Comparison of ENCODE assay signal across 21 cellular contexts in the genomic region with DNA sequence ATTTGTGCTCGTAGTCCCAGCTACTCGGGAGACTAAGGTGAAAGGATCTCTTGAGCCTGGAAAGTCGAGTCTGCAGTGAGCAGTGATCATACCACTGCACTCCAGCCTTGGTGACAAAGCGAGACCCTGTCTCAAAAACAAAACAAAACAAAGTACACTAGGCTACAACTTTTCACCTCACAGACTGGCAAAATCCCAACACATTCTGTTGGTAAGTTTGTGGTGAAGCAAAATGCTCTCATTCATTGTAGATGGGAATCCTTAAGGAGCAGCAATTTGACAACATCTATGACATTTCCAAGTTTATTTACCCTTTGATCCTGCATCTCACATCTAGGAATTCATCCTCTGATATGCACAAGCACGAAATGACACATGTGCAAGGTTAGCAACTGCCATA. TPM values are rescaled to one million over a fixed set of nuclear protein-coding genes. Genes with fewer than 3 reads are reported as not detected.
A peak's percentile ranks its signal among the peaks of the same experiment; 100 is the strongest.
DNase-seq lines count a peak whose midpoint lies in the region; ATAC-seq, FAIRE-seq and TF ChIP-seq lines count a peak whose summit lies in the region.
"Had no signal": no experiment of that assay in that cellular context is flagged by ENCODE, and none has a peak within 500 bp of the region (broad histone marks: within the 10 kb centered on the region; RNA-seq: fewer than 3 reads in every experiment).

No MANE protein-coding gene starts in this region.

- H3K4me1 ChIP-seq in HepG2 (ENCODE audit: insufficient read depth, low read length): peaks cover 78% of the 10 kb centered on the region
- H3K4me1 ChIP-seq in right lobe of liver: peaks cover 0 to 39% (median 4%) of the 10 kb centered on the region in 4 donors
- H3K4me1 ChIP-seq in H1 (replicated peaks in 1 of 4; ENCODE audit: control insufficient read depth in 3 of 4, insufficient read depth in 4 of 4, low read length in 3 of 4): peaks cover 0 to 12% (median 6%) of the 10 kb centered on the region in 4 experiments; a peak in 3 of 7 replicates
- H3K4me1 ChIP-seq: BLaER1 had no signal

- no peak overlapping the region for H4K5ac ChIP-seq in H1 (ENCODE audit: insufficient read length, low read depth, low read length)

- H2AK5ac ChIP-seq in H1 (ENCODE audit: low read depth, low read length): no peak overlapping the region

- no peaks in the 10 kb centered on the region for H3K9me3 ChIP-seq in HepG2 (ENCODE audit: low read length)
- H3K9me3 ChIP-seq in right lobe of liver: no peaks in the 10 kb centered on the region
- no peaks in the 10 kb centered on the region for H3K9me3 ChIP-seq in H1 (ENCODE audit: insufficient read depth in 2 of 2, low read depth in 1 of 2, low read length in 1 of 2)
- H3K9me3 ChIP-seq: BLaER1 had no signal

- TF ChIP-seq POLR2A in HepG2 (IDR thresholded peaks at IDR 0.05; ENCODE audit: insufficient read depth in 1 of 2, low read depth in 2 of 2, low read length in 2 of 2): no peak
- no peak for TF ChIP-seq POLR2A in right lobe of liver (IDR thresholded peaks at IDR 0.05)
- TF ChIP-seq POLR2A in H1 (IDR thresholded peaks at IDR 0.05; ENCODE audit: control extremely low read depth in 1 of 2, low read depth in 2 of 2, low read length in 2 of 2): no peak

- TF ChIP-seq EP300 in HepG2 (IDR thresholded peaks at IDR 0.05; ENCODE audit: low read depth in 2 of 2, low read length in 2 of 2) (no peak), HepG2 (CRISPR knock-in tag; IDR thresholded peaks at IDR 0.05; ENCODE audit: borderline replicate concordance) (no peak), H1 (IDR thresholded peaks at IDR 0.05; ENCODE audit: borderline replicate concordance in 1 of 2, low read depth in 2 of 2, low read length in 2 of 2) (no peak)

- in situ Hi-C loops in HepG2 (cut with HindIII; ENCODE audit: extremely low pct_ligation_motif_present, low pct_unique_long_range_greater_than_20kb): no loop called here

- H3K4me2 ChIP-seq in HepG2 (ENCODE audit: low read depth, low read length): peak overlapping the region; percentile 30; the same call in 1 of the 2 replicates
- H3K4me2 ChIP-seq in H1 (ENCODE audit: insufficient read depth in 1 of 2, low read depth in 2 of 2, low read length in 2 of 2): peak overlapping the region in 1 of 2 experiments; percentile 28; a peak in 2 of 4 replicates
- H3K4me2 ChIP-seq: BLaER1 had no signal

- ATAC-seq in HepG2: no peak
- ATAC-seq in right lobe of liver: no peak
- no peak for ATAC-seq in SK-N-SH treated with all-trans-retinoic acid at 6 μM for 48 hours
- ATAC-seq: CD8-positive, alpha-beta T cell; GM12878 had no signal

- TF ChIP-seq RAD21 in HepG2 (CRISPR knock-in tag; IDR thresholded peaks at IDR 0.05): no peak
- TF ChIP-seq RAD21 in H1 (IDR thresholded peaks at IDR 0.05 in 1 of 2, conservative IDR thresholded peaks at IDR 0.05 in 1 of 2; ENCODE audit: low read depth in 2 of 2, low read length in 2 of 2): no peak

- H3K79me2 ChIP-seq in HepG2 (ENCODE audit: insufficient read depth, low read length) (no peaks in the 10 kb centered on the region), H1 (ENCODE audit: control insufficient read depth in 1 of 2, insufficient read depth in 2 of 2, low read length in 2 of 2) (no peaks in the 10 kb centered on the region)

- H2BK12ac ChIP-seq in H1 (ENCODE audit: low read depth, low read length): no peak overlapping the region

- H2BK120ac ChIP-seq in H1 (replicated peaks; ENCODE audit: low read depth, low read length): no peak overlapping the region

- no peak overlapping the region for H3K23ac ChIP-seq in H1 (ENCODE audit: insufficient read length)

- H2AFZ ChIP-seq in HepG2 (ENCODE audit: low read length) (no peak overlapping the region), H1 (ENCODE audit: low read length) (peak overlapping the region; percentile 18; the same call in 1 of the 2 replicates)

- no peak overlapping the region for H3K14ac ChIP-seq in H1 (ENCODE audit: insufficient read length)

- BruUV-seq in HepG2 (replicated peaks; lab: Mats Ljungman, UMichigan): no TSS peak

- H3K79me1 ChIP-seq in H1 (ENCODE audit: low read depth, low read length): no peaks in the 10 kb centered on the region

- TF ChIP-seq CTCF in HepG2 (CRISPR knock-in tag; IDR thresholded peaks at IDR 0.05) (no peak), right lobe of liver (IDR thresholded peaks at IDR 0.05) (no peak), H1 (IDR thresholded peaks at IDR 0.05; ENCODE audit: control extremely low read depth in 1 of 3, insufficient read depth in 1 of 3, low read depth in 1 of 3, low read length in 3 of 3) (no peak)

- H3K36me3 ChIP-seq in HepG2 (replicated peaks in 1 of 2; ENCODE audit: control insufficient read depth in 1 of 2, insufficient read depth in 2 of 2, low read length in 2 of 2): no peaks in the 10 kb centered on the region
- H3K36me3 ChIP-seq in right lobe of liver: no peaks in the 10 kb centered on the region
- H3K36me3 ChIP-seq in H1 (ENCODE audit: control insufficient read depth in 2 of 4, insufficient read depth in 4 of 4, low read length in 3 of 4): no peaks in the 10 kb centered on the region
- H3K36me3 ChIP-seq: BLaER1 had no signal

- H3K18ac ChIP-seq in H1 (ENCODE audit: extremely low read depth, low read length): no peak overlapping the region; the same call in 1 of the 2 replicates

- no peak overlapping the region for H4K91ac ChIP-seq in H1 (replicated peaks; ENCODE audit: insufficient read length, low read length)

- FAIRE-seq in HepG2 (lab: Jason Lieb, UNC): peak; percentile 69
- no peak for FAIRE-seq in H1 (lab: Jason Lieb, UNC)
- FAIRE-seq: GM12878, GM19239, HTR-8/SVneo had no signal

- H3K4ac ChIP-seq in H1 (replicated peaks; ENCODE audit: insufficient read length, low read depth, low read length): no peak overlapping the region

- POLR2A ChIA-PET in HepG2 (lab: Yijun Ruan, JAX): interaction anchor here (4.3 kb wide), 1 partner anchor 17 kb away, joined by 62 read pairs; no protein-coding TSS in a partner anchor
- POLR2A ChIA-PET in H1 (lab: Charles Lee; ENCODE audit: partially characterized antibody): no interaction called here

- H4K8ac ChIP-seq in H1 (ENCODE audit: extremely low read depth, insufficient read depth, low read length): no peak overlapping the region

- H3K9ac ChIP-seq in HepG2 (ENCODE audit: insufficient read depth, low read depth, low read length) (peak overlapping the region; percentile 25; the same call in 1 of the 2 replicates), H1 (replicated peaks in 1 of 4; ENCODE audit: extremely low read depth in 1 of 4, low read depth in 3 of 4, low read length in 3 of 4) (no peak overlapping the region)
- H3K9ac ChIP-seq: BLaER1 had no signal

- DNase-seq in HepG2 (ENCODE audit: low spot score) (no peak), right lobe of liver (no peak), astrocyte of the hippocampus (ENCODE audit: low read depth, low spot score) (peak; percentile 77), H1 (ENCODE audit: low read depth in 1 of 2, low spot score in 2 of 2) (no peak), renal cortical epithelial cell (ENCODE audit: low read depth) (peak; percentile 68), HT-29 (ENCODE audit: low spot score) (no peak), KG1 (lab: John Stamatoyannopoulos, UW) (no peak)
- DNase-seq: Calu3; CD8-positive, alpha-beta T cell; DMS79 treated with DMSO at 0.1 percent for 48 hours; EL; H7 had no signal

- H3K27ac ChIP-seq in HepG2 (ENCODE audit: extremely low read length, insufficient read depth, low read length) (peak overlapping the region; percentile 72), right lobe of liver (no peak overlapping the region), H1 (ENCODE audit: low read depth, low read length) (no peak overlapping the region)
- H3K27ac ChIP-seq: 22Rv1, BLaER1, HL-60 had no signal

- CTCF ChIA-PET in HepG2 (lab: Yijun Ruan, JAX; ENCODE audit: low intra/inter-chr PET ratio, low total read pairs) (no interaction called here), H1 (lab: Charles Lee; ENCODE audit: partially characterized antibody) (interaction anchor here (0.7 to 2.9 kb wide), 3 partner anchors 11 to 84 kb away, joined by 3 to 14 read pairs (median 8); no protein-coding TSS in a partner anchor)

- H3K4me3 ChIP-seq in HepG2 (replicated peaks in 1 of 3; ENCODE audit: insufficient read depth in 1 of 3, low read depth in 2 of 3, low read length in 3 of 3) (no peak overlapping the region), right lobe of liver (no peak overlapping the region), H1 (ENCODE audit: extremely low read depth in 1 of 4, insufficient read depth in 2 of 4, low read depth in 3 of 4, low read length in 4 of 4) (no peak overlapping the region)
- H3K4me3 ChIP-seq: BLaER1, GM12878 had no signal

- WGBS in HepG2 (ENCODE audit: low lambda C conversion rate): 42% methylated on average over 5 of the region's 5 CpGs
- WGBS in right lobe of liver (ENCODE audit: insufficient coverage, low coverage, low lambda C conversion rate, missing lambda C conversion rate): 57% methylated on average over 5 of the region's 5 CpGs
- 82% methylated on average over 5 of the region's 5 CpGs; no CpG with 5 or more reads in 1 of the 2 experiments for WGBS in H1 (ENCODE audit: extremely low coverage in 1 of 2, insufficient coverage in 1 of 2, insufficient read length in 1 of 2, insufficient replicate concordance in 2 of 2, low coverage in 1 of 2, low lambda C conversion rate in 2 of 2, missing lambda C conversion rate in 1 of 2), 2 experiments

- H2BK20ac ChIP-seq in H1 (ENCODE audit: low read length): no peak overlapping the region

- H2BK5ac ChIP-seq in H1 (ENCODE audit: low read depth, low read length): no peak overlapping the region

- H2BK15ac ChIP-seq in H1 (ENCODE audit: low read length): no peak overlapping the region

- H3K27me3 ChIP-seq in HepG2 (ENCODE audit: control insufficient read depth in 1 of 2, insufficient read depth in 2 of 2, low read length in 2 of 2): no peaks in the 10 kb centered on the region
- H3K27me3 ChIP-seq in right lobe of liver: no peaks in the 10 kb centered on the region
- H3K27me3 ChIP-seq in H1 (replicated peaks in 1 of 4; ENCODE audit: control insufficient read depth in 3 of 4, extremely low read depth in 1 of 4, insufficient read depth in 3 of 4, low read length in 3 of 4): no peaks in the 10 kb centered on the region
- H3K27me3 ChIP-seq: BLaER1 had no signal

- intact Hi-C loops in HepG2 (cut with micrococcal nuclease; ENCODE audit: unreplicated experiment) (no loop called here), right lobe of liver (cut with DNase I) (no loop called here)

- no peaks in the 10 kb centered on the region for H3K23me2 ChIP-seq in H1 (ENCODE audit: low read depth, low read length)

- no peak overlapping the region for H3K56ac ChIP-seq in H1 (replicated peaks; ENCODE audit: insufficient read length, low read depth, low read length)

- H4K20me1 ChIP-seq in HepG2 (ENCODE audit: insufficient read depth, low read length) (no peaks in the 10 kb centered on the region), H1 (replicated peaks in 1 of 2; ENCODE audit: control insufficient read depth in 1 of 2, insufficient read depth in 2 of 2, low read length in 2 of 2) (no peaks in the 10 kb centered on the region)
- H4K20me1 ChIP-seq: BLaER1 had no signal

RNA-seq across cellular contexts. Expression of gene SLC1A7, which starts 20.2 kb away (rescaled TPM):
- 0.04 TPM in 1 of 2 replicates, not detected in the other for total RNA-seq in HepG2 (2016; rRNA removed; fragmentation: Illumina TruSeq; extraction: Trizol)
- total RNA-seq in HepG2 (2016; cell fraction: cytosol; rRNA removed; fragmentation: Illumina TruSeq; extraction: Trizol; ENCODE audit: low read depth): 0.10 TPM in 1 of 2 replicates, not detected in the other
- 0.10 TPM in 1 of 2 replicates, not detected in the other for total RNA-seq in HepG2 (2016; cell fraction: insoluble cytoplasmic fraction; rRNA removed; fragmentation: Illumina TruSeq; extraction: Trizol)
- total RNA-seq in HepG2 (2016; cell fraction: membrane; rRNA removed; fragmentation: Illumina TruSeq; extraction: Trizol): not detected in 2 replicates
- not detected in 2 replicates for total RNA-seq in HepG2 (2016; cell fraction: nucleus; rRNA removed; fragmentation: Illumina TruSeq; extraction: Trizol)
- polyA plus RNA-seq in HepG2 (2011; rRNA removed): 2.0 and 4.8 TPM in 2 replicates
- polyA plus RNA-seq in HepG2 (2011; cell fraction: cytosol; rRNA removed): 1.7 and 1.9 TPM in 2 replicates
- polyA plus RNA-seq in HepG2 (2011; cell fraction: nucleus; rRNA removed): 10.0 and 14.8 TPM in 2 replicates
- 8.9 and 11.0 TPM in 2 replicates for polyA plus RNA-seq in HepG2 (2012)
- polyA plus RNA-seq in HepG2 (2016; cell fraction: cytosol; fragmentation: Illumina TruSeq; extraction: Trizol; ENCODE audit: low read depth): not detected in 2 replicates
- polyA plus RNA-seq in HepG2 (2016; cell fraction: insoluble cytoplasmic fraction; fragmentation: Illumina TruSeq; extraction: Trizol; ENCODE audit: low read depth): not detected in 2 replicates
- 0.07 TPM in 1 of 2 replicates, not detected in the other for polyA plus RNA-seq in HepG2 (2016; cell fraction: membrane; fragmentation: Illumina TruSeq; extraction: Trizol; ENCODE audit: low read depth)
- not detected in 2 replicates for polyA plus RNA-seq in HepG2 (2016; cell fraction: nucleus; fragmentation: Illumina TruSeq; extraction: Trizol; ENCODE audit: insufficient read depth, low read depth)
- 2.1 TPM in 1 of 2 replicates, not detected in the other for polyA minus RNA-seq in HepG2 (2011; rRNA and poly(A)+ RNA removed; ENCODE audit: low replicate concordance)
- 0.70 and 0.99 TPM in 2 replicates for polyA minus RNA-seq in HepG2 (2011; cell fraction: cytosol; rRNA and poly(A)+ RNA removed)
- 0.77 and 2.1 TPM in 2 replicates for polyA minus RNA-seq in HepG2 (2011; cell fraction: nucleus; rRNA and poly(A)+ RNA removed)
- 1 to 10 TPM in 1 of 6 experiments, under 1 TPM in 5; 0.31 to 1.3 (median 0.61) TPM for total RNA-seq in right lobe of liver
- not detected in 2 replicates for total RNA-seq in H1 (2021; fragmentation: NEBNext Ultra II Directional; extraction: Animal tissue kit (Norgen Biotek cat#: 25700))
- 0.03 TPM in 1 of 2 replicates, not detected in the other for polyA plus RNA-seq in H1 (2011; rRNA removed)
- not detected for polyA plus RNA-seq in H1 (2011; cell fraction: cytosol; rRNA removed)
- 0.10 TPM for polyA plus RNA-seq in H1 (2011; cell fraction: nucleus; rRNA removed)
- not detected in 4 replicates for polyA plus RNA-seq in H1 (2012, experiment 1 of 2)
- not detected for polyA plus RNA-seq in H1 (2012, experiment 2 of 2)
- not detected for polyA plus RNA-seq in H1 (2013, experiment 1 of 2)
- polyA plus RNA-seq in H1 (2013, experiment 2 of 2): not detected
- polyA minus RNA-seq in H1 (2011; rRNA and poly(A)+ RNA removed): not detected in 2 replicates
- not detected for polyA minus RNA-seq in H1 (2011; cell fraction: cytosol; rRNA and poly(A)+ RNA removed)
- not detected for polyA minus RNA-seq in H1 (2011; cell fraction: nucleus; rRNA and poly(A)+ RNA removed)
- total RNA-seq in renal cortical epithelial cell: not detected in 2 replicates
- 1.4 and 3.1 TPM in 2 replicates for total RNA-seq in HT-29 (2014; rRNA removed; shearing (Covaris generic))
- total RNA-seq: A673; Calu3; CD8-positive, alpha-beta T cell; GM12878; H7 had no signal
- polyA plus RNA-seq: CD14-positive monocyte, GM12878 had no signal

RNA-seq across cellular contexts. Expression of gene CPT2, which starts 34.0 kb away (rescaled TPM):
- total RNA-seq in HepG2 (2016; rRNA removed; fragmentation: Illumina TruSeq; extraction: Trizol): 14.1 and 14.6 TPM in 2 replicates
- total RNA-seq in HepG2 (2016; cell fraction: cytosol; rRNA removed; fragmentation: Illumina TruSeq; extraction: Trizol; ENCODE audit: low read depth): 1.1 and 1.2 TPM in 2 replicates
- total RNA-seq in HepG2 (2016; cell fraction: insoluble cytoplasmic fraction; rRNA removed; fragmentation: Illumina TruSeq; extraction: Trizol): 13.1 and 14.0 TPM in 2 replicates
- total RNA-seq in HepG2 (2016; cell fraction: membrane; rRNA removed; fragmentation: Illumina TruSeq; extraction: Trizol): 3.0 and 3.7 TPM in 2 replicates
- 6.2 and 7.9 TPM in 2 replicates for total RNA-seq in HepG2 (2016; cell fraction: nucleus; rRNA removed; fragmentation: Illumina TruSeq; extraction: Trizol)
- polyA plus RNA-seq in HepG2 (2011; rRNA removed): 12.6 and 16.0 TPM in 2 replicates
- polyA plus RNA-seq in HepG2 (2011; cell fraction: cytosol; rRNA removed): 12.6 and 14.8 TPM in 2 replicates
- 5.6 and 7.7 TPM in 2 replicates for polyA plus RNA-seq in HepG2 (2011; cell fraction: nucleus; rRNA removed)
- 9.1 and 13.6 TPM in 2 replicates for polyA plus RNA-seq in HepG2 (2012)
- 1.0 and 1.2 TPM in 2 replicates for polyA plus RNA-seq in HepG2 (2016; cell fraction: cytosol; fragmentation: Illumina TruSeq; extraction: Trizol; ENCODE audit: low read depth)
- polyA plus RNA-seq in HepG2 (2016; cell fraction: insoluble cytoplasmic fraction; fragmentation: Illumina TruSeq; extraction: Trizol; ENCODE audit: low read depth): 15.4 and 15.6 TPM in 2 replicates
- 1.8 and 2.2 TPM in 2 replicates for polyA plus RNA-seq in HepG2 (2016; cell fraction: membrane; fragmentation: Illumina TruSeq; extraction: Trizol; ENCODE audit: low read depth)
- polyA plus RNA-seq in HepG2 (2016; cell fraction: nucleus; fragmentation: Illumina TruSeq; extraction: Trizol; ENCODE audit: insufficient read depth, low read depth): 9.0 and 10.7 TPM in 2 replicates
- 13.9 and 25.3 TPM in 2 replicates for polyA minus RNA-seq in HepG2 (2011; rRNA and poly(A)+ RNA removed; ENCODE audit: low replicate concordance)
- 8.6 and 11.3 TPM in 2 replicates for polyA minus RNA-seq in HepG2 (2011; cell fraction: cytosol; rRNA and poly(A)+ RNA removed)
- polyA minus RNA-seq in HepG2 (2011; cell fraction: nucleus; rRNA and poly(A)+ RNA removed): 7.3 and 12.7 TPM in 2 replicates
- 100 to 1,000 TPM in 2 of 6 experiments, 10 to 100 TPM in 4; 37.6 to 108 (median 81.6) TPM for total RNA-seq in right lobe of liver
- 21.6 and 23.9 TPM in 2 replicates for total RNA-seq in H1 (2021; fragmentation: NEBNext Ultra II Directional; extraction: Animal tissue kit (Norgen Biotek cat#: 25700))
- polyA plus RNA-seq in H1 (2011; rRNA removed): 25.5 and 29.9 TPM in 2 replicates
- 25.8 TPM for polyA plus RNA-seq in H1 (2011; cell fraction: cytosol; rRNA removed)
- polyA plus RNA-seq in H1 (2011; cell fraction: nucleus; rRNA removed): 21.9 TPM
- 17.9 to 23.3 TPM (median 21.0 TPM) in 4 replicates for polyA plus RNA-seq in H1 (2012, experiment 1 of 2)
- 24.4 TPM for polyA plus RNA-seq in H1 (2012, experiment 2 of 2)
- 25.0 TPM for polyA plus RNA-seq in H1 (2013, experiment 1 of 2)
- polyA plus RNA-seq in H1 (2013, experiment 2 of 2): 21.4 TPM
- polyA minus RNA-seq in H1 (2011; rRNA and poly(A)+ RNA removed): 30.4 and 32.2 TPM in 2 replicates
- 14.7 TPM for polyA minus RNA-seq in H1 (2011; cell fraction: cytosol; rRNA and poly(A)+ RNA removed)
- 16.6 TPM for polyA minus RNA-seq in H1 (2011; cell fraction: nucleus; rRNA and poly(A)+ RNA removed)
- 14.1 and 23.3 TPM in 2 replicates for total RNA-seq in renal cortical epithelial cell
- 21.4 and 25.1 TPM in 2 replicates for total RNA-seq in HT-29 (2014; rRNA removed; shearing (Covaris generic))

RNA-seq across cellular contexts. Expression of gene CZIB, which starts 57.8 kb away (rescaled TPM):
- total RNA-seq in HepG2 (2016; rRNA removed; fragmentation: Illumina TruSeq; extraction: Trizol): 49.2 and 51.4 TPM in 2 replicates
- total RNA-seq in HepG2 (2016; cell fraction: cytosol; rRNA removed; fragmentation: Illumina TruSeq; extraction: Trizol; ENCODE audit: low read depth): 16.0 and 17.6 TPM in 2 replicates
- 47.8 and 54.5 TPM in 2 replicates for total RNA-seq in HepG2 (2016; cell fraction: insoluble cytoplasmic fraction; rRNA removed; fragmentation: Illumina TruSeq; extraction: Trizol)
- total RNA-seq in HepG2 (2016; cell fraction: membrane; rRNA removed; fragmentation: Illumina TruSeq; extraction: Trizol): 20.0 and 23.7 TPM in 2 replicates
- 41.6 and 41.7 TPM in 2 replicates for total RNA-seq in HepG2 (2016; cell fraction: nucleus; rRNA removed; fragmentation: Illumina TruSeq; extraction: Trizol)
- 64.8 and 67.0 TPM in 2 replicates for polyA plus RNA-seq in HepG2 (2011; rRNA removed)
- 40.5 and 42.1 TPM in 2 replicates for polyA plus RNA-seq in HepG2 (2011; cell fraction: cytosol; rRNA removed)
- 98.1 and 112 TPM in 2 replicates for polyA plus RNA-seq in HepG2 (2011; cell fraction: nucleus; rRNA removed)
- 46.9 and 52.9 TPM in 2 replicates for polyA plus RNA-seq in HepG2 (2012)
- polyA plus RNA-seq in HepG2 (2016; cell fraction: cytosol; fragmentation: Illumina TruSeq; extraction: Trizol; ENCODE audit: low read depth): 15.2 and 15.7 TPM in 2 replicates
- 55.4 and 56.2 TPM in 2 replicates for polyA plus RNA-seq in HepG2 (2016; cell fraction: insoluble cytoplasmic fraction; fragmentation: Illumina TruSeq; extraction: Trizol; ENCODE audit: low read depth)
- 20.1 and 20.5 TPM in 2 replicates for polyA plus RNA-seq in HepG2 (2016; cell fraction: membrane; fragmentation: Illumina TruSeq; extraction: Trizol; ENCODE audit: low read depth)
- 62.6 and 73.5 TPM in 2 replicates for polyA plus RNA-seq in HepG2 (2016; cell fraction: nucleus; fragmentation: Illumina TruSeq; extraction: Trizol; ENCODE audit: insufficient read depth, low read depth)
- polyA minus RNA-seq in HepG2 (2011; rRNA and poly(A)+ RNA removed; ENCODE audit: low replicate concordance): 24.9 and 31.3 TPM in 2 replicates
- 10.3 and 10.7 TPM in 2 replicates for polyA minus RNA-seq in HepG2 (2011; cell fraction: cytosol; rRNA and poly(A)+ RNA removed)
- 88.7 and 93.7 TPM in 2 replicates for polyA minus RNA-seq in HepG2 (2011; cell fraction: nucleus; rRNA and poly(A)+ RNA removed)
- 10 to 100 TPM; 20.6 to 28.8 (median 24.2) TPM for total RNA-seq in right lobe of liver
- 46.5 and 46.8 TPM in 2 replicates for total RNA-seq in H1 (2021; fragmentation: NEBNext Ultra II Directional; extraction: Animal tissue kit (Norgen Biotek cat#: 25700))
- 36.1 and 48.0 TPM in 2 replicates for polyA plus RNA-seq in H1 (2011; rRNA removed)
- polyA plus RNA-seq in H1 (2011; cell fraction: cytosol; rRNA removed): 60.0 TPM
- 39.5 TPM for polyA plus RNA-seq in H1 (2011; cell fraction: nucleus; rRNA removed)
- 50.0 to 63.5 TPM (median 59.6 TPM) in 4 replicates for polyA plus RNA-seq in H1 (2012, experiment 1 of 2)
- 25.2 TPM for polyA plus RNA-seq in H1 (2012, experiment 2 of 2)
- 43.0 TPM for polyA plus RNA-seq in H1 (2013, experiment 1 of 2)
- 44.6 TPM for polyA plus RNA-seq in H1 (2013, experiment 2 of 2)
- 28.3 and 29.4 TPM in 2 replicates for polyA minus RNA-seq in H1 (2011; rRNA and poly(A)+ RNA removed)
- polyA minus RNA-seq in H1 (2011; cell fraction: cytosol; rRNA and poly(A)+ RNA removed): 13.9 TPM
- polyA minus RNA-seq in H1 (2011; cell fraction: nucleus; rRNA and poly(A)+ RNA removed): 47.7 TPM
- 33.2 and 34.7 TPM in 2 replicates for total RNA-seq in renal cortical epithelial cell
- total RNA-seq in HT-29 (2014; rRNA removed; shearing (Covaris generic)): 34.4 and 39.1 TPM in 2 replicates

Comparison
In these comparisons a context has a peak if more than half of its experiments do, and no peak if none do; other contexts are left out.
1. DNase-seq: peak in astrocyte of the hippocampus (single experiment) and renal cortical epithelial cell (single experiment); none in HepG2 (single experiment), right lobe of liver (0 of 3), H1 (0 of 2), HT-29 (single experiment) and KG1 (single experiment).